In the genomic region with DNA sequence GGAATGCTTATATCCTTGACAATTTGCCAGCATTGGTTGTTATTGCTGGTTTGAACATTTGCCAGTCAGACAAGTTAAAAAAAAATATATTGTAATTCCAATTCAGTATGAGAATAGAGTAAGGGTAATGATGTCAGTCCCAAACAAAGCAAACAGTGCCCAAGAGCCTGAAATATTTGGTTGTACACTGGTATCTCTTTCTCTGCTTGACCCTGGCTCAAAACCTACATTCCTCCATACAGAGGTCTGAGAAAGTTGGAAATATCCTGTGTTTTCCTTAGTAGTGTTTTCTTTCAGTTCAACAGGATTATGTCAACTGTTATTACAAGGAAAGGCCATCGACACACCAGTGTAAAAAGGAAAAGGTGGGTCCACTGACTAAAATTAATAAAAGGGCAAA, we compare ENCODE assay signal across 21 cellular contexts.
DNase-seq lines count a peak whose midpoint lies in the region; ATAC-seq and TF ChIP-seq lines count a peak whose summit lies in the region.
"Had no signal": no experiment of that assay in that cellular context is flagged by ENCODE, and none has a peak within 500 bp of the region (broad histone marks: within the 10 kb centered on the region; RNA-seq: fewer than 3 reads in every experiment).

No MANE protein-coding gene starts in this region.

- no peak for DNase-seq in activated naive CD4-positive, alpha-beta T cell treated with anti-CD3 and anti-CD28 coated beads, Interleukin-2, amount 50 U/mL, for 72 hours (ENCODE audit: low spot score in 2 of 2)
- DNase-seq in activated naive CD4-positive, alpha-beta T cell treated with Interleukin-2 at 50 U/mL for 16 hours, result no peak
- peak; percentile 1 for DNase-seq in NCI-H460 (ENCODE audit: extremely low read depth, low read depth)
- peak; percentile 72 for DNase-seq in brain microvascular endothelial cell
- DNase-seq in stimulated activated effector memory CD8-positive, alpha-beta T cell treated with anti-CD3 and anti-CD28 coated beads, Interleukin-12 subunit alpha, Interleukin-12 subunit beta, amount 100 ng/mL, for 72 hours (ENCODE audit: low spot score in 2 of 2), result no peak
- no peak for DNase-seq in NOMO-1 treated with dmso at 0.1 percent for 144 hours (lab: John Stamatoyannopoulos, UW; ENCODE audit: unreplicated experiment)
- DNase-seq in NCI-H748 (lab: John Stamatoyannopoulos, UW; ENCODE audit: unreplicated experiment), result no peak
- DNase-seq: anterior cingulate cortex; DMS153; GF-D8; Kasumi-1; left colon; naive thymus-derived CD4-positive, alpha-beta T cell; NCI-H1048; NCI-H187 treated with DMSO at 0.1 percent for 48 hours; stimulated activated naive CD4-positive, alpha-beta T cell had no signal

- peaks cover 73% of the 10 kb centered on the region for H3K4me1 Mint-ChIP-seq in stimulated activated effector memory CD8-positive, alpha-beta T cell treated with anti-CD3 and anti-CD28 coated beads, Interleukin-12 subunit alpha, Interleukin-12 subunit beta, amount 100 ng/mL, for 72 hours

- in situ Hi-C loops in brain microvascular endothelial cell (cut with HindIII; ENCODE audit: low pct_ligation_motif_present, low sequenced_read_pairs), result no loop called here

- no peak overlapping the region for H3K4me3 ChIP-seq in brain microvascular endothelial cell (ENCODE audit: low read depth, low read length)

- peak overlapping the region; percentile 93 to 100 for H3K27ac Mint-ChIP-seq in activated naive CD4-positive, alpha-beta T cell treated with anti-CD3 and anti-CD28 coated beads, Interleukin-2, amount 50 U/mL, for 72 hours
- H3K27ac Mint-ChIP-seq in stimulated activated effector memory CD8-positive, alpha-beta T cell treated with anti-CD3 and anti-CD28 coated beads, Interleukin-12 subunit alpha, Interleukin-12 subunit beta, amount 100 ng/mL, for 72 hours, result peak overlapping the region; percentile 96
- H3K27ac Mint-ChIP-seq: type B pancreatic cell had no signal

- no peak overlapping the region for H3K27ac ChIP-seq in brain microvascular endothelial cell
- H3K27ac ChIP-seq: parathyroid adenoma had no signal

- H3K36me3 ChIP-seq in brain microvascular endothelial cell (replicated peaks), result no peaks in the 10 kb centered on the region

- peaks cover 4% of the 10 kb centered on the region in 2 donors for H3K9me3 Mint-ChIP-seq in activated naive CD4-positive, alpha-beta T cell treated with anti-CD3 and anti-CD28 coated beads, Interleukin-2, amount 50 U/mL, for 72 hours
- H3K9me3 Mint-ChIP-seq in stimulated activated effector memory CD8-positive, alpha-beta T cell treated with anti-CD3 and anti-CD28 coated beads, Interleukin-12 subunit alpha, Interleukin-12 subunit beta, amount 100 ng/mL, for 72 hours, result peaks cover 2% of the 10 kb centered on the region
- H3K9me3 Mint-ChIP-seq: type B pancreatic cell had no signal

- no peaks in the 10 kb centered on the region for H3K27me3 ChIP-seq in brain microvascular endothelial cell (replicated peaks)

- no peak for TF ChIP-seq CTCF in brain microvascular endothelial cell (IDR thresholded peaks at IDR 0.05; ENCODE audit: low read depth, low read length, missing control alignments)

- ATAC-seq in activated naive CD4-positive, alpha-beta T cell treated with anti-CD3 and anti-CD28 coated beads, Interleukin-2, amount 50 U/mL, for 72 hours, result no peak
- no peak for ATAC-seq in stimulated activated effector memory CD8-positive, alpha-beta T cell treated with anti-CD3 and anti-CD28 coated beads, Interleukin-12 subunit alpha, Interleukin-12 subunit beta, amount 100 ng/mL, for 72 hours
- ATAC-seq in HG03175 (IDR thresholded peaks at IDR 0.05; ENCODE audit: unreplicated experiment), result no peak
- ATAC-seq: left colon; naive thymus-derived CD4-positive, alpha-beta T cell; Panc1; sciatic nerve had no signal

- peak overlapping the region; percentile 60 for H3K4me3 Mint-ChIP-seq in stimulated activated effector memory CD8-positive, alpha-beta T cell treated with anti-CD3 and anti-CD28 coated beads, Interleukin-12 subunit alpha, Interleukin-12 subunit beta, amount 100 ng/mL, for 72 hours
- H3K4me3 Mint-ChIP-seq: type B pancreatic cell had no signal

- peaks cover 0 to 16% of the 10 kb centered on the region in 2 donors for H3K36me3 Mint-ChIP-seq in activated naive CD4-positive, alpha-beta T cell treated with anti-CD3 and anti-CD28 coated beads, Interleukin-2, amount 50 U/mL, for 72 hours
- H3K36me3 Mint-ChIP-seq in stimulated activated effector memory CD8-positive, alpha-beta T cell treated with anti-CD3 and anti-CD28 coated beads, Interleukin-12 subunit alpha, Interleukin-12 subunit beta, amount 100 ng/mL, for 72 hours, result peaks cover 36% of the 10 kb centered on the region
- H3K36me3 Mint-ChIP-seq: type B pancreatic cell had no signal

Comparison
In these comparisons a context has a peak if more than half of its experiments do, and no peak if none do; other contexts are left out.
1. DNase-seq: peak in NCI-H460 (single experiment) and brain microvascular endothelial cell (single experiment); none in activated naive CD4-positive, alpha-beta T cell treated with anti-CD3 and anti-CD28 coated beads, Interleukin-2, amount 50 U/mL, for 72 hours (0 of 2), activated naive CD4-positive, alpha-beta T cell treated with Interleukin-2 at 50 U/mL for 16 hours (single experiment), stimulated activated effector memory CD8-positive, alpha-beta T cell treated with anti-CD3 and anti-CD28 coated beads, Interleukin-12 subunit alpha, Interleukin-12 subunit beta, amount 100 ng/mL, for 72 hours (0 of 2), NOMO-1 treated with dmso at 0.1 percent for 144 hours (single experiment) and NCI-H748 (single experiment).